ENCODE assay signal across 12 cellular contexts in genomic region chr17:81651692-81652091, GRCh38. TPM values are rescaled to one million over a fixed set of nuclear protein-coding genes. Genes with fewer than 3 reads are reported as not detected.
DNase-seq lines count a peak whose midpoint lies in the region; ATAC-seq, FAIRE-seq and TF ChIP-seq lines count a peak whose summit lies in the region.
"Had no signal": no experiment of that assay in that cellular context is flagged by ENCODE, and none has a peak within 500 bp of the region (broad histone marks: within the 10 kb centered on the region; RNA-seq: fewer than 3 reads in every experiment).

No MANE protein-coding gene starts in this region.

- H3K27me3 ChIP-seq in K562 (ENCODE audit: control insufficient read depth in 2 of 2, insufficient read depth in 2 of 2, low read length in 2 of 2) (no peaks in the 10 kb centered on the region), heart left ventricle (peaks cover 8 to 69% (median 25%) of the 10 kb centered on the region in 9 donors)

- no peaks in the 10 kb centered on the region for H3K9me3 Mint-ChIP-seq in Calu3 (ENCODE audit: low read depth, unreplicated experiment)
- no peaks in the 10 kb centered on the region for H3K9me3 Mint-ChIP-seq in nephron

- H3K9ac ChIP-seq in K562 (ENCODE audit: insufficient read depth in 1 of 2, low read depth in 2 of 2, low read length in 2 of 2) = peak overlapping the region in 1 of 2 experiments; percentile 72; a peak in 2 of 4 replicates

- H3K27me3 Mint-ChIP-seq in Calu3 (ENCODE audit: unreplicated experiment) (peaks cover 11% of the 10 kb centered on the region), nephron (ENCODE audit: low read depth) (peaks cover 6% of the 10 kb centered on the region)

- H3K4me2 ChIP-seq in K562 (ENCODE audit: insufficient read depth, low read length) = no peak overlapping the region
- no peak overlapping the region for H3K4me2 ChIP-seq in OCI-LY7 (ENCODE audit: low read length)

- CTCF ChIA-PET in Calu3 (lab: Charles Lee) (no interaction called here), K562 (lab: Yijun Ruan, JAX; ENCODE audit: low intra/inter-chr PET ratio) (no interaction called here), OCI-LY7 (lab: Charles Lee; ENCODE audit: unreplicated experiment) (no interaction called here)

- TF ChIP-seq POLR2A in K562 (conservative IDR thresholded peaks at IDR 0.05) = no peak
- TF ChIP-seq POLR2A in heart left ventricle (IDR thresholded peaks at IDR 0.05) = no peak

- peaks cover 9% of the 10 kb centered on the region for H3K4me1 Mint-ChIP-seq in Calu3 (ENCODE audit: low read depth, unreplicated experiment)
- H3K4me1 Mint-ChIP-seq in nephron = peaks cover 5% of the 10 kb centered on the region

- POLR2A ChIA-PET in K562 (lab: Yijun Ruan, JAX) (no interaction called here), OCI-LY7 (lab: Charles Lee) (no interaction called here)

- H3K9me2 ChIP-seq in OCI-LY7 (ENCODE audit: insufficient read depth, low read length) = no peaks in the 10 kb centered on the region

- H3K4me3 Mint-ChIP-seq in Calu3 (ENCODE audit: low read depth, unreplicated experiment) = no peak overlapping the region
- H3K4me3 Mint-ChIP-seq in nephron = peak overlapping the region in 2 of 3 experiments; percentile 35 to 48

- H3K9me3 ChIP-seq in K562 (replicated peaks; ENCODE audit: control insufficient read depth, insufficient read depth, low read depth, low read length) (peaks cover 6% of the 10 kb centered on the region), heart left ventricle (peaks cover 0 to 6% (median 0%) of the 10 kb centered on the region in 12 donors), OCI-LY7 (ENCODE audit: low read length) (no peaks in the 10 kb centered on the region)

- H3K4me3 ChIP-seq in K562 (no peak overlapping the region), heart left ventricle (no peak overlapping the region), OCI-LY7 (ENCODE audit: low read depth, low read length, poor library complexity, severe bottlenecking) (no peak overlapping the region)

- H3K27ac Mint-ChIP-seq in Calu3 (ENCODE audit: unreplicated experiment) = no peak overlapping the region
- peak overlapping the region; percentile 9 to 52 (median 49) for H3K27ac Mint-ChIP-seq in nephron

- intact Hi-C loops in Calu3 (cut with micrococcal nuclease; ENCODE audit: unreplicated experiment) (no loop called here), K562 (cut with micrococcal nuclease) (no loop called here), heart left ventricle (cut with DNase I) (no loop called here), OCI-LY7 (cut with micrococcal nuclease; ENCODE audit: unreplicated experiment) (no loop called here)

- FAIRE-seq in K562 (lab: Jason Lieb, UNC) = no peak
- FAIRE-seq: GM18507 had no signal

- H3K27ac ChIP-seq in K562 (ENCODE audit: extremely low read depth, low read depth, low read length) = no peak overlapping the region
- H3K27ac ChIP-seq in heart left ventricle = no peak overlapping the region
- H3K27ac ChIP-seq in OCI-LY7 (ENCODE audit: low read depth, low read length, poor library complexity, severe bottlenecking) = no peak overlapping the region

- TF ChIP-seq EP300 in Ishikawa (IDR thresholded peaks at IDR 0.05; ENCODE audit: borderline replicate concordance) (no peak), K562 (IDR thresholded peaks at IDR 0.05; ENCODE audit: low read length) (no peak)

- peak overlapping the region; percentile 26; the same call in 1 of the 2 replicates for H2AFZ ChIP-seq in K562 (ENCODE audit: low read depth, low read length)
- no peak overlapping the region for H2AFZ ChIP-seq in OCI-LY7 (ENCODE audit: low read length)

- WGBS in K562 (ENCODE audit: insufficient coverage, low coverage, missing lambda C conversion rate) = 60% methylated on average over 10 of the region's 10 CpGs
- 70 to 96% (median 80%) methylated on average over 6 to 10 of the region's 10 CpGs for WGBS in heart left ventricle, 4 donors

- H4K20me1 ChIP-seq in K562 (replicated peaks; ENCODE audit: control insufficient read depth, insufficient read depth, low read length) (no peaks in the 10 kb centered on the region), OCI-LY7 (ENCODE audit: insufficient read depth, low read length) (no peaks in the 10 kb centered on the region)

- TF ChIP-seq RAD21 in Ishikawa (IDR thresholded peaks at IDR 0.05; ENCODE audit: low read depth) (no peak), K562 (CRISPR knock-in tag; conservative IDR thresholded peaks at IDR 0.05 in 1 of 2, IDR thresholded peaks at IDR 0.05 in 1 of 2) (no peak)

- peak; percentile 53 for ATAC-seq in K562
- no peak for ATAC-seq in omental fat pad (ENCODE audit: low FRiP score)
- ATAC-seq in heart left ventricle = no peak

- peaks cover 5% of the 10 kb centered on the region for H3K36me3 Mint-ChIP-seq in Calu3 (ENCODE audit: insufficient read depth, unreplicated experiment)
- H3K36me3 Mint-ChIP-seq in nephron (ENCODE audit: low read depth) = no peaks in the 10 kb centered on the region

- no TSS peak for BruUV-seq in Calu3 (replicated peaks; lab: Mats Ljungman, UMichigan)
- no TSS peak for BruUV-seq in K562 (replicated peaks; lab: Mats Ljungman, UMichigan)
- no TSS peak for BruUV-seq in OCI-LY7 (replicated peaks; lab: Mats Ljungman, UMichigan)

- H3K9me1 ChIP-seq in K562 (ENCODE audit: control insufficient read depth, insufficient read depth, low read length) = no peaks in the 10 kb centered on the region

- in situ Hi-C loops in K562 (cut with MboI) = no loop called here

- H3K4me1 ChIP-seq in K562 (replicated peaks in 1 of 2; ENCODE audit: control insufficient read depth in 2 of 2, insufficient read depth in 2 of 2, low read length in 2 of 2) = peaks cover 10 to 66% of the 10 kb centered on the region in 2 experiments; a peak in 4 of 5 replicates
- H3K4me1 ChIP-seq in heart left ventricle = peaks cover 0 to 9% (median 0%) of the 10 kb centered on the region in 12 donors
- H3K4me1 ChIP-seq in OCI-LY7 (ENCODE audit: insufficient read depth, low read length, poor library complexity, severe bottlenecking) = peaks cover 11% of the 10 kb centered on the region

- H3K36me3 ChIP-seq in K562 (ENCODE audit: control insufficient read depth, insufficient read depth, low read length) (no peaks in the 10 kb centered on the region), heart left ventricle (no peaks in the 10 kb centered on the region), OCI-LY7 (ENCODE audit: insufficient read depth, low read length) (no peaks in the 10 kb centered on the region)

- DNase-seq in Calu3 (peak; percentile 63), K562 (ENCODE audit: extremely low read depth in 1 of 4, low spot score in 3 of 4) (peak in 2 of 4 experiments; percentile 37 to 42), omental fat pad (ENCODE audit: low spot score) (no peak), OCI-M2 (lab: John Stamatoyannopoulos, UW; ENCODE audit: unreplicated experiment) (no peak), heart left ventricle (no peak), OCI-LY7 (ENCODE audit: low spot score) (no peak)
- DNase-seq: NCI-H1436 had no signal

- H3K79me2 ChIP-seq in K562 (ENCODE audit: control insufficient read depth, insufficient read depth, low read length) (no peaks in the 10 kb centered on the region), OCI-LY7 (ENCODE audit: insufficient read depth, low read depth, low read length) (no peaks in the 10 kb centered on the region)

- TF ChIP-seq CTCF in Calu3 (IDR thresholded peaks at IDR 0.05; ENCODE audit: unreplicated experiment) (no peak), K562 (IDR thresholded peaks at IDR 0.05 in 2 of 3, conservative IDR thresholded peaks at IDR 0.05 in 1 of 3; ENCODE audit: insufficient read depth in 2 of 3, low read depth in 1 of 3, low read length in 3 of 3) (no peak), nephron (IDR thresholded peaks at IDR 0.05; ENCODE audit: unreplicated experiment in 3 of 3) (no peak), omental fat pad (IDR thresholded peaks at IDR 0.05) (no peak), heart left ventricle (IDR thresholded peaks at IDR 0.05) (no peak), OCI-LY7 (conservative IDR thresholded peaks at IDR 0.05; ENCODE audit: low read length) (no peak)

RNA-seq across cellular contexts. Expression of gene PDE6G, which starts 4.7 kb away (rescaled TPM):
- not detected in 2 replicates for total RNA-seq in Calu3 (2022)
- 0.32 TPM in 1 of 2 replicates, not detected in the other for total RNA-seq in K562 (2011; cell fraction: chromatin; rRNA removed; ENCODE audit: low replicate concordance)
- not detected in 2 replicates for total RNA-seq in K562 (2011; cell fraction: nucleolus; rRNA removed)
- total RNA-seq in K562 (2011; cell fraction: nucleoplasm; rRNA removed) = not detected in 2 replicates
- 0.59 TPM in 1 of 2 replicates, not detected in the other for total RNA-seq in K562 (2014; rRNA removed)
- not detected in 2 replicates for total RNA-seq in K562 (2014; rRNA removed; fragmentation: Illumina TruSeq; extraction: Trizol)
- total RNA-seq in K562 (2015; rRNA removed; fragmentation: Illumina TruSeq; extraction: Trizol) = not detected in 2 replicates
- total RNA-seq in K562 (2021) = not detected in 2 replicates
- polyA plus RNA-seq in K562 (2011; rRNA removed) = 0.14 and 0.19 TPM in 2 replicates
- 0.55 and 1.1 TPM in 2 replicates for polyA plus RNA-seq in K562 (2011; cell fraction: cytosol; rRNA removed)
- 0.37 TPM in 1 of 2 replicates, not detected in the other for polyA plus RNA-seq in K562 (2011; cell fraction: nucleus; rRNA removed)
- polyA plus RNA-seq in K562 (2012) = 0.10 TPM in 1 of 2 replicates, not detected in the other
- 0.18 TPM in 1 of 2 replicates, not detected in the other for polyA plus RNA-seq in K562 (2014; fragmentation: Illumina TruSeq; extraction: Trizol)
- not detected for polyA plus RNA-seq in K562 (2014; fragmentation: Nextera tagmentation; extraction: Ambion mirVana)
- not detected in 2 replicates for polyA plus RNA-seq in K562 (2014; rRNA removed)
- polyA minus RNA-seq in K562 (2011; rRNA and poly(A)+ RNA removed) = not detected in 2 replicates
- not detected in 2 replicates for polyA minus RNA-seq in K562 (2011; cell fraction: cytosol; rRNA and poly(A)+ RNA removed)
- not detected in 2 replicates for polyA minus RNA-seq in K562 (2011; cell fraction: nucleus; rRNA and poly(A)+ RNA removed)
- 1 to 10 TPM in 1 of 4 donors, not detected in 3; 2.9 TPM for total RNA-seq in omental fat pad
- total RNA-seq in heart left ventricle = 1 to 10 TPM in 2 of 9 donors, under 1 TPM in 1, not detected in 6; 0.73 to 2.3 (median 1.5) TPM
- under 1 TPM in 1 of 2 donors, not detected in 1; 0.67 TPM for polyA plus RNA-seq in heart left ventricle
- not detected in 2 replicates for total RNA-seq in OCI-LY7 (2014; rRNA removed; shearing (Covaris generic))
- 0.44 TPM in 1 of 2 replicates, not detected in the other for total RNA-seq in OCI-LY7 (2022)
- total RNA-seq: cardiac septum, urinary bladder had no signal

RNA-seq across cellular contexts. Expression of gene TSPAN10, which starts 14.7 kb away (rescaled TPM):
- total RNA-seq in Calu3 (2022) (2.9 and 4.2 TPM in 2 replicates), K562 (2014; rRNA removed) (0.12 and 0.14 TPM in 2 replicates), K562 (2014; rRNA removed; fragmentation: Illumina TruSeq; extraction: Trizol) (not detected in 2 replicates), K562 (2015; rRNA removed; fragmentation: Illumina TruSeq; extraction: Trizol) (0.11 and 0.14 TPM in 2 replicates), K562 (2021) (0.13 TPM in 1 of 2 replicates, not detected in the other), omental fat pad (1 to 10 TPM in 1 of 4 donors, under 1 TPM in 2, not detected in 1; 0.47 to 1.0 (median 0.48) TPM), heart left ventricle (under 1 TPM in 4 of 9 donors, not detected in 5; 0.21 to 0.41 (median 0.38) TPM), OCI-LY7 (2022) (1.7 and 2.4 TPM in 2 replicates)
- total RNA-seq in K562 (2011; cell fraction: chromatin; rRNA removed; ENCODE audit: low replicate concordance) = 1.5 and 3.7 TPM in 2 replicates
- total RNA-seq in K562 (2011; cell fraction: nucleolus; rRNA removed) = 1.0 and 1.8 TPM in 2 replicates
- 1.6 and 4.0 TPM in 2 replicates for total RNA-seq in K562 (2011; cell fraction: nucleoplasm; rRNA removed)
- polyA plus RNA-seq in K562 (2011; rRNA removed) (0.28 and 0.31 TPM in 2 replicates), K562 (2014; fragmentation: Illumina TruSeq; extraction: Trizol) (0.07 and 0.12 TPM in 2 replicates), K562 (2014; fragmentation: Nextera tagmentation; extraction: Ambion mirVana) (under 1 TPM; 0.08 to 0.13 TPM), K562 (2014; rRNA removed) (0.04 and 0.05 TPM in 2 replicates), heart left ventricle (under 1 TPM; 0.07 to 0.46 TPM)
- polyA plus RNA-seq in K562 (2011; cell fraction: cytosol; rRNA removed) = 0.15 and 0.21 TPM in 2 replicates
- 0.28 and 0.36 TPM in 2 replicates for polyA plus RNA-seq in K562 (2011; cell fraction: nucleus; rRNA removed)
- polyA plus RNA-seq in K562 (2012) = 0.23 and 0.46 TPM in 2 replicates
- polyA minus RNA-seq in K562 (2011; rRNA and poly(A)+ RNA removed) = 0.42 and 0.84 TPM in 2 replicates
- not detected in 2 replicates for polyA minus RNA-seq in K562 (2011; cell fraction: cytosol; rRNA and poly(A)+ RNA removed)
- 0.27 and 0.78 TPM in 2 replicates for polyA minus RNA-seq in K562 (2011; cell fraction: nucleus; rRNA and poly(A)+ RNA removed)
- total RNA-seq in OCI-LY7 (2014; rRNA removed; shearing (Covaris generic)) = 0.95 and 1.3 TPM in 2 replicates

RNA-seq across cellular contexts. Expression of gene OXLD1, which starts 14.7 kb away (rescaled TPM):
- 36.5 and 39.5 TPM in 2 replicates for total RNA-seq in Calu3 (2022)
- 19.4 and 38.5 TPM in 2 replicates for total RNA-seq in K562 (2011; cell fraction: chromatin; rRNA removed; ENCODE audit: low replicate concordance)
- total RNA-seq in K562 (2011; cell fraction: nucleolus; rRNA removed) = 63.3 and 75.7 TPM in 2 replicates
- total RNA-seq in K562 (2011; cell fraction: nucleoplasm; rRNA removed) = 44.2 and 51.1 TPM in 2 replicates
- 115 and 139 TPM in 2 replicates for total RNA-seq in K562 (2014; rRNA removed)
- total RNA-seq in K562 (2014; rRNA removed; fragmentation: Illumina TruSeq; extraction: Trizol) = 8.5 and 10.3 TPM in 2 replicates
- total RNA-seq in K562 (2015; rRNA removed; fragmentation: Illumina TruSeq; extraction: Trizol) = 29.3 and 30.7 TPM in 2 replicates
- total RNA-seq in K562 (2021) = 78.8 and 81.0 TPM in 2 replicates
- polyA plus RNA-seq in K562 (2011; rRNA removed) = 36.1 and 45.3 TPM in 2 replicates
- 58.4 and 135 TPM in 2 replicates for polyA plus RNA-seq in K562 (2011; cell fraction: cytosol; rRNA removed)
- polyA plus RNA-seq in K562 (2011; cell fraction: nucleus; rRNA removed) = 88.9 and 153 TPM in 2 replicates
- 50.3 and 62.9 TPM in 2 replicates for polyA plus RNA-seq in K562 (2012)
- polyA plus RNA-seq in K562 (2014; fragmentation: Illumina TruSeq; extraction: Trizol) = 12.7 and 29.1 TPM in 2 replicates
- polyA plus RNA-seq in K562 (2014; fragmentation: Nextera tagmentation; extraction: Ambion mirVana) = 1 to 10 TPM; 4.4 to 7.9 TPM
- polyA plus RNA-seq in K562 (2014; rRNA removed) = 114 and 117 TPM in 2 replicates
- 9.6 and 11.1 TPM in 2 replicates for polyA minus RNA-seq in K562 (2011; rRNA and poly(A)+ RNA removed)
- 14.7 and 16.7 TPM in 2 replicates for polyA minus RNA-seq in K562 (2011; cell fraction: cytosol; rRNA and poly(A)+ RNA removed)
- 23.0 and 28.5 TPM in 2 replicates for polyA minus RNA-seq in K562 (2011; cell fraction: nucleus; rRNA and poly(A)+ RNA removed)
- 10 to 100 TPM; 18.4 to 26.5 (median 21.6) TPM for total RNA-seq in omental fat pad
- 10 to 100 TPM; 16.9 to 28.8 (median 21.7) TPM for total RNA-seq in heart left ventricle
- 10 to 100 TPM; 27.0 to 42.9 TPM for polyA plus RNA-seq in heart left ventricle
- total RNA-seq in OCI-LY7 (2014; rRNA removed; shearing (Covaris generic)) = 148 and 151 TPM in 2 replicates
- 116 and 121 TPM in 2 replicates for total RNA-seq in OCI-LY7 (2022)

RNA-seq across cellular contexts. Expression of gene NPLOC4, which starts 14.8 kb away (rescaled TPM):
- total RNA-seq in Calu3 (2022) = 146 and 149 TPM in 2 replicates
- total RNA-seq in K562 (2011; cell fraction: chromatin; rRNA removed; ENCODE audit: low replicate concordance) = 277 and 501 TPM in 2 replicates
- 241 and 247 TPM in 2 replicates for total RNA-seq in K562 (2011; cell fraction: nucleolus; rRNA removed)
- 239 and 253 TPM in 2 replicates for total RNA-seq in K562 (2011; cell fraction: nucleoplasm; rRNA removed)
- total RNA-seq in K562 (2014; rRNA removed) = 65.1 and 82.2 TPM in 2 replicates
- 47.4 and 53.0 TPM in 2 replicates for total RNA-seq in K562 (2014; rRNA removed; fragmentation: Illumina TruSeq; extraction: Trizol)
- 55.6 and 57.9 TPM in 2 replicates for total RNA-seq in K562 (2015; rRNA removed; fragmentation: Illumina TruSeq; extraction: Trizol)
- total RNA-seq in K562 (2021) = 116 and 124 TPM in 2 replicates
- polyA plus RNA-seq in K562 (2011; rRNA removed) = 84.1 and 93.9 TPM in 2 replicates
- polyA plus RNA-seq in K562 (2011; cell fraction: cytosol; rRNA removed) = 85.5 and 112 TPM in 2 replicates
- 134 and 203 TPM in 2 replicates for polyA plus RNA-seq in K562 (2011; cell fraction: nucleus; rRNA removed)
- 53.5 and 61.2 TPM in 2 replicates for polyA plus RNA-seq in K562 (2012)
- 69.0 and 74.7 TPM in 2 replicates for polyA plus RNA-seq in K562 (2014; fragmentation: Illumina TruSeq; extraction: Trizol)
- polyA plus RNA-seq in K562 (2014; fragmentation: Nextera tagmentation; extraction: Ambion mirVana) = 1 to 10 TPM; 1.5 to 2.5 TPM
- polyA plus RNA-seq in K562 (2014; rRNA removed) = 64.5 and 78.1 TPM in 2 replicates
- polyA minus RNA-seq in K562 (2011; rRNA and poly(A)+ RNA removed) = 117 and 181 TPM in 2 replicates
- polyA minus RNA-seq in K562 (2011; cell fraction: cytosol; rRNA and poly(A)+ RNA removed) = 99.8 and 121 TPM in 2 replicates
- polyA minus RNA-seq in K562 (2011; cell fraction: nucleus; rRNA and poly(A)+ RNA removed) = 52.1 and 62.5 TPM in 2 replicates
- total RNA-seq in omental fat pad = 10 to 100 TPM; 58.9 to 87.7 (median 70.8) TPM
- 100 to 1,000 TPM in 3 of 9 donors, 10 to 100 TPM in 6; 92.1 to 133 (median 99.3) TPM for total RNA-seq in heart left ventricle
- polyA plus RNA-seq in heart left ventricle = 10 to 100 TPM; 28.2 to 84.3 TPM
- total RNA-seq in OCI-LY7 (2014; rRNA removed; shearing (Covaris generic)) = 59.4 and 69.6 TPM in 2 replicates
- 118 and 119 TPM in 2 replicates for total RNA-seq in OCI-LY7 (2022)

RNA-seq across cellular contexts. Expression of gene CCDC137, which starts 14.8 kb away (rescaled TPM):
- total RNA-seq in Calu3 (2022) (37.5 and 37.8 TPM in 2 replicates), K562 (2014; rRNA removed) (56.0 and 64.2 TPM in 2 replicates), K562 (2014; rRNA removed; fragmentation: Illumina TruSeq; extraction: Trizol) (20.0 and 21.4 TPM in 2 replicates), K562 (2015; rRNA removed; fragmentation: Illumina TruSeq; extraction: Trizol) (47.1 and 48.5 TPM in 2 replicates), K562 (2021) (48.9 and 49.2 TPM in 2 replicates), omental fat pad (10 to 100 TPM in 1 of 4 donors, 1 to 10 TPM in 3; 6.8 to 15.6 (median 9.4) TPM), heart left ventricle (10 to 100 TPM in 1 of 9 donors, 1 to 10 TPM in 8; 3.5 to 10.1 (median 6.3) TPM), OCI-LY7 (2022) (61.1 and 61.4 TPM in 2 replicates)
- total RNA-seq in K562 (2011; cell fraction: chromatin; rRNA removed; ENCODE audit: low replicate concordance) = 45.8 and 69.3 TPM in 2 replicates
- total RNA-seq in K562 (2011; cell fraction: nucleolus; rRNA removed) = 37.0 and 38.7 TPM in 2 replicates
- 27.8 and 51.5 TPM in 2 replicates for total RNA-seq in K562 (2011; cell fraction: nucleoplasm; rRNA removed)
- polyA plus RNA-seq in K562 (2011; rRNA removed) (18.9 and 24.8 TPM in 2 replicates), K562 (2014; fragmentation: Illumina TruSeq; extraction: Trizol) (38.3 and 41.1 TPM in 2 replicates), K562 (2014; fragmentation: Nextera tagmentation; extraction: Ambion mirVana) (1 to 10 TPM; 2.3 to 4.1 TPM), K562 (2014; rRNA removed) (63.7 and 68.1 TPM in 2 replicates), heart left ventricle (10 to 100 TPM in 1 of 2 donors, 1 to 10 TPM in 1; 8.2 to 20.0 TPM)
- polyA plus RNA-seq in K562 (2011; cell fraction: cytosol; rRNA removed) = 18.3 and 30.6 TPM in 2 replicates
- polyA plus RNA-seq in K562 (2011; cell fraction: nucleus; rRNA removed) = 40.1 and 55.8 TPM in 2 replicates
- polyA plus RNA-seq in K562 (2012) = 28.5 and 39.2 TPM in 2 replicates
- polyA minus RNA-seq in K562 (2011; rRNA and poly(A)+ RNA removed) = 4.4 and 4.8 TPM in 2 replicates
- polyA minus RNA-seq in K562 (2011; cell fraction: cytosol; rRNA and poly(A)+ RNA removed) = 8.5 TPM in 2 replicates
- polyA minus RNA-seq in K562 (2011; cell fraction: nucleus; rRNA and poly(A)+ RNA removed) = 9.4 and 17.3 TPM in 2 replicates
- total RNA-seq in OCI-LY7 (2014; rRNA removed; shearing (Covaris generic)) = 39.4 and 39.9 TPM in 2 replicates
